In the genomic region with DNA sequence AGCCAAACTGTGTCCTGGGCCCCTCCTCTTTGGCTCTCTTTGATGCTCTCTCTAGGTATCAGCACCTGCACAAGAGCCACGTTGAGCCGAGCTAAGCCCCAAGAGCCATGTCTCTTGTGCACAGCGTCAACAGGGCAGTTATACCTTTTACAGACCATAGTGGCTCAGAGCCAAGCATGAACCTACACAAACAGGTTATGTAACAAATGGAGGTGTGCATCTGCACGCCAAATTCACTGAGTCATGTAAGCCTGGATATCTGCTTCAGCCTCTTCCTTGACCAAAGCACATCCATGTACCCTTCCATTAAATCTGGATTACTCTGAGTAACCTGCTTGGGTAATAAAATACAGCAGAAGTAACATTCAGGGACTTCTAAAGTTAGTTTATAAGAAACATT, we compare ENCODE assay signal across 24 cellular contexts.
"Had no signal": no experiment of that assay in that cellular context is flagged by ENCODE, and none has a peak within 500 bp of the region (broad histone marks: within the 10 kb centered on the region; RNA-seq: fewer than 3 reads in every experiment).

No MANE protein-coding gene starts in this region.

- H3K27ac Mint-ChIP-seq: naive thymus-derived CD4-positive, alpha-beta T cell; natural killer cell treated with Interleukin-12 subunit alpha and Interleukin-12 subunit beta and Interleukin-15 and Interleukin-18, amount 100 ng/mL, for 72 hours; progenitor cell of endocrine pancreas; stimulated activated naive B cell treated with anti-CD40 and anti-IgM and Interleukin-4, amounts not matched to agents 10 μg/mL and 1 μg/mL and 100 μg/mL, for 72 hours had no signal

- H3K4me1 ChIP-seq: left ventricle myocardium inferior, right atrium auricular region, right lobe of liver, stomach, testis, thyroid gland, transverse colon, upper lobe of left lung, vagina had no signal

- ATAC-seq: mucosa of descending colon; naive thymus-derived CD4-positive, alpha-beta T cell; natural killer cell treated with Interleukin-12 subunit alpha and Interleukin-12 subunit beta and Interleukin-15 and Interleukin-18, amount 100 ng/mL, for 72 hours; right lobe of liver; stimulated activated naive CD8-positive, alpha-beta T cell treated with anti-CD3 and anti-CD28 coated beads, Interleukin-15, Interleukin-2, amounts not matched to agents 100 U/mL and 50 U/mL, for 24 hours had no signal

- H3K36me3 Mint-ChIP-seq: naive thymus-derived CD4-positive, alpha-beta T cell; natural killer cell treated with Interleukin-12 subunit alpha and Interleukin-12 subunit beta and Interleukin-15 and Interleukin-18, amount 100 ng/mL, for 72 hours; stimulated activated naive B cell treated with anti-CD40 and anti-IgM and Interleukin-4, amounts not matched to agents 10 μg/mL and 1 μg/mL and 100 μg/mL, for 72 hours had no signal

- H3K27ac ChIP-seq: left ventricle myocardium inferior, ovary, right atrium auricular region, right lobe of liver, stomach, testis, thyroid gland, transverse colon, upper lobe of left lung, vagina had no signal

- H3K27me3 Mint-ChIP-seq: naive thymus-derived CD4-positive, alpha-beta T cell; natural killer cell treated with Interleukin-12 subunit alpha and Interleukin-12 subunit beta and Interleukin-15 and Interleukin-18, amount 100 ng/mL, for 72 hours; progenitor cell of endocrine pancreas; stimulated activated naive B cell treated with anti-CD40 and anti-IgM and Interleukin-4, amounts not matched to agents 10 μg/mL and 1 μg/mL and 100 μg/mL, for 72 hours had no signal

- H3K27me3 ChIP-seq: right atrium auricular region, right lobe of liver, stomach, testis, thyroid gland, transverse colon, upper lobe of left lung, vagina had no signal

- DNase-seq: islet precursor cell; left ventricle myocardium inferior; mesendoderm; midbrain; mucosa of descending colon; naive thymus-derived CD4-positive, alpha-beta T cell; ovary; right lobe of liver; stimulated activated CD4-positive, alpha-beta T cell treated with anti-CD3 and anti-CD28 coated beads, Interleukin-1b, Interleukin-23, amount 100 ng/mL, for 48 hours; stimulated activated CD4-positive, alpha-beta T cell treated with anti-CD3 and anti-CD28 coated beads, Interleukin-2, amount 100 ng/mL, for 48 hours; stimulated activated CD4-positive, alpha-beta T cell treated with anti-CD3 and anti-CD28 coated beads, Interleukin-4, amount 100 ng/mL, for 4 hours; stimulated activated CD8-positive, alpha-beta memory T cell treated with anti-CD3 and anti-CD28 coated beads, Interleukin-4, amount 100 ng/mL, for 48 hours; stimulated activated naive B cell treated with anti-CD40 and anti-IgM and Interleukin-4, amounts not matched to agents 10 μg/mL and 1 μg/mL and 100 μg/mL, for 72 hours; stimulated activated naive CD8-positive, alpha-beta T cell treated with anti-CD3 and anti-CD28 coated beads, Interleukin-15, Interleukin-2, amounts not matched to agents 100 U/mL and 50 U/mL, for 24 hours; stomach; testis; thyroid gland; transverse colon; upper lobe of left lung had no signal

- H3K4me1 Mint-ChIP-seq: naive thymus-derived CD4-positive, alpha-beta T cell; stimulated activated naive B cell treated with anti-CD40 and anti-IgM and Interleukin-4, amounts not matched to agents 10 μg/mL and 1 μg/mL and 100 μg/mL, for 72 hours had no signal

- H3K4me3 ChIP-seq: left ventricle myocardium inferior, mucosa of descending colon, ovary, right atrium auricular region, right lobe of liver, smooth muscle cell, stomach, testis, thyroid gland, transverse colon, upper lobe of left lung, vagina had no signal

- H3K9me3 ChIP-seq: mucosa of descending colon, ovary, right atrium auricular region, right lobe of liver, testis, thyroid gland, vagina had no signal

- H3K36me3 ChIP-seq: left ventricle myocardium inferior, ovary, right atrium auricular region, right lobe of liver, stomach, thyroid gland, transverse colon, upper lobe of left lung, vagina had no signal

- H3K4me2 ChIP-seq: smooth muscle cell had no signal

- H3K4me3 Mint-ChIP-seq: naive thymus-derived CD4-positive, alpha-beta T cell; natural killer cell treated with Interleukin-12 subunit alpha and Interleukin-12 subunit beta and Interleukin-15 and Interleukin-18, amount 100 ng/mL, for 72 hours; stimulated activated naive B cell treated with anti-CD40 and anti-IgM and Interleukin-4, amounts not matched to agents 10 μg/mL and 1 μg/mL and 100 μg/mL, for 72 hours had no signal
